ENCODE assay signal across 8 cellular contexts in genomic region chr6:136791296-136792065, GRCh38. TPM values are rescaled to one million over a fixed set of nuclear protein-coding genes. Genes with fewer than 3 reads are reported as not detected.
DNase-seq lines count a peak whose midpoint lies in the region; ATAC-seq and TF ChIP-seq lines count a peak whose summit lies in the region.

No MANE protein-coding gene starts in this region.

- ATAC-seq in GM21737 (IDR thresholded peaks at IDR 0.05; ENCODE audit: unreplicated experiment) (peak; percentile 29), T-helper 17 cell (peak; percentile 3)

- peaks cover 54% of the 10 kb centered on the region for H3K4me1 ChIP-seq in KMS-11 (ENCODE audit: low read depth, poor library complexity, severe bottlenecking)
- no peaks in the 10 kb centered on the region for H3K4me1 ChIP-seq in iPS-15b (ENCODE audit: control insufficient read depth, insufficient read depth, low read length)

- in situ Hi-C loops in astrocyte of the cerebellum (cut with HindIII; ENCODE audit: low sequenced_read_pairs): no loop called here

- peak overlapping the region; percentile 83 for H3K4me2 ChIP-seq in KMS-11

- DNase-seq in GDM1 (lab: John Stamatoyannopoulos, UW): peak; percentile 49
- peak; percentile 15 to 39 (median 22) for DNase-seq in T-helper 17 cell
- DNase-seq in astrocyte of the cerebellum (ENCODE audit: low read depth): no peak
- no peak for DNase-seq in skeletal muscle cell (ENCODE audit: low read depth)
- DNase-seq in COLO829 (ENCODE audit: low spot score): no peak

- peak overlapping the region; percentile 96 for H3K27ac Mint-ChIP-seq in T-helper 17 cell

- peak overlapping the region; percentile 92 for H2AFZ ChIP-seq in KMS-11 (ENCODE audit: low read depth)

- H3K79me2 ChIP-seq in KMS-11 (ENCODE audit: insufficient read depth, low read depth): peaks cover 40% of the 10 kb centered on the region

- peaks cover 35% of the 10 kb centered on the region for H3K4me1 Mint-ChIP-seq in T-helper 17 cell

- peak overlapping the region; percentile 97 for H3K4me3 Mint-ChIP-seq in T-helper 17 cell

- TF ChIP-seq CTCF in KMS-11 (conservative IDR thresholded peaks at IDR 0.05; ENCODE audit: low read depth, low read length): no peak
- no peak for TF ChIP-seq CTCF in astrocyte of the cerebellum (IDR thresholded peaks at IDR 0.05; ENCODE audit: low read depth, low read length, missing control alignments)

- H3K36me3 ChIP-seq in KMS-11 (ENCODE audit: insufficient read depth) (no peaks in the 10 kb centered on the region), iPS-15b (ENCODE audit: control insufficient read depth, insufficient read depth, low read length) (no peaks in the 10 kb centered on the region)

- H3K27me3 Mint-ChIP-seq in T-helper 17 cell: no peaks in the 10 kb centered on the region

- H3K36me3 Mint-ChIP-seq in T-helper 17 cell (ENCODE audit: low read depth): peaks cover 5% of the 10 kb centered on the region

- peak overlapping the region; percentile 88; the same call in 1 of the 2 replicates for H3K9ac ChIP-seq in KMS-11
- H3K9ac ChIP-seq in iPS-15b (ENCODE audit: low read depth, low read length): no peak overlapping the region

- H3K4me3 ChIP-seq in KMS-11 (IDR thresholded peaks at IDR 0.05; ENCODE audit: insufficient read depth, low read depth, low read length) (no peak overlapping the region), astrocyte of the cerebellum (ENCODE audit: low read depth, low read length) (peak overlapping the region; percentile 88), iPS-15b (ENCODE audit: low read depth, low read length) (peak overlapping the region; percentile 84), skeletal muscle cell (ENCODE audit: low read depth, low read length) (peak overlapping the region; percentile 61)

- no peaks in the 10 kb centered on the region for H3K27me3 ChIP-seq in KMS-11 (ENCODE audit: insufficient read depth, low read depth)
- peaks cover 31% of the 10 kb centered on the region for H3K27me3 ChIP-seq in iPS-15b (ENCODE audit: control insufficient read depth, insufficient read depth, low read length)

- no peaks in the 10 kb centered on the region for H4K20me1 ChIP-seq in KMS-11 (ENCODE audit: insufficient read depth)

- H3K9me3 ChIP-seq in T-helper 17 cell (ENCODE audit: control insufficient read depth, low read length, poor library complexity, severe bottlenecking): no peaks in the 10 kb centered on the region
- no peaks in the 10 kb centered on the region for H3K9me3 ChIP-seq in iPS-15b (ENCODE audit: control insufficient read depth, insufficient read depth, low read length)

- H3K27ac ChIP-seq in KMS-11: peak overlapping the region; percentile 83; the same call in 1 of the 2 replicates

RNA-seq across cellular contexts. Expression of gene MAP3K5, which starts 0.8 kb away (rescaled TPM):
- total RNA-seq in T-helper 17 cell: 10 to 100 TPM; 35.6 to 40.3 TPM

RNA-seq across cellular contexts. Expression of gene PEX7, which starts 30.9 kb away (rescaled TPM):
- total RNA-seq in T-helper 17 cell: 1 to 10 TPM; 3.2 to 3.7 TPM

Comparison
In these comparisons a context has a peak if more than half of its experiments do, and no peak if none do; other contexts are left out.
1. DNase-seq: peak in GDM1 (single experiment) and T-helper 17 cell (3 of 3); none in astrocyte of the cerebellum (single experiment), skeletal muscle cell (single experiment) and COLO829 (single experiment).